Comparison of ENCODE assay signal across 1 cellular context in genomic region chr19:47032171-47032811, GRCh38.
TF ChIP-seq lines count a peak whose summit lies in the region.

No MANE protein-coding gene starts in this region.

TF ChIP-seq in HEK293, 187 proteins besides CTCF, POLR2A, EP300 and RAD21 (continued from another document and continues in another):
- TF ChIP-seq, protein P1, sequence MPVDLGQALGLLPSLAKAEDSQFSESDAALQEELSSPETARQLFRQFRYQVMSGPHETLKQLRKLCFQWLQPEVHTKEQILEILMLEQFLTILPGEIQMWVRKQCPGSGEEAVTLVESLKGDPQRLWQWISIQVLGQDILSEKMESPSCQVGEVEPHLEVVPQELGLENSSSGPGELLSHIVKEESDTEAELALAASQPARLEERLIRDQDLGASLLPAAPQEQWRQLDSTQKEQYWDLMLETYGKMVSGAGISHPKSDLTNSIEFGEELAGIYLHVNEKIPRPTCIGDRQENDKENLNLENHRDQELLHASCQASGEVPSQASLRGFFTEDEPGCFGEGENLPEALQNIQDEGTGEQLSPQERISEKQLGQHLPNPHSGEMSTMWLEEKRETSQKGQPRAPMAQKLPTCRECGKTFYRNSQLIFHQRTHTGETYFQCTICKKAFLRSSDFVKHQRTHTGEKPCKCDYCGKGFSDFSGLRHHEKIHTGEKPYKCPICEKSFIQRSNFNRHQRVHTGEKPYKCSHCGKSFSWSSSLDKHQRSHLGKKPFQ (tag by site-specific recombination; IDR thresholded peaks at IDR 0.05), result no peak
- TF ChIP-seq ZNF610 (tag by site-specific recombination; IDR thresholded peaks at IDR 0.05; ENCODE audit: borderline replicate concordance) (no peak), ZNF843 (tag by site-specific recombination; IDR thresholded peaks at IDR 0.05) (no peak), ZNF266 (tag by site-specific recombination; IDR thresholded peaks at IDR 0.05; ENCODE audit: low read depth) (no peak), ZNF280D (tag by site-specific recombination; IDR thresholded peaks at IDR 0.05) (no peak), GFI1B (tag by site-specific recombination; IDR thresholded peaks at IDR 0.05) (no peak), ZNF174 (tag by site-specific recombination; IDR thresholded peaks at IDR 0.05) (no peak), ZNF654 (tag by site-specific recombination; IDR thresholded peaks at IDR 0.05; ENCODE audit: low read depth) (peak; percentile 26; the same call in 1 of the 2 replicates), ZXDB (tag by site-specific recombination; IDR thresholded peaks at IDR 0.05) (no peak), ZNF24 (tag by site-specific recombination; IDR thresholded peaks at IDR 0.05) (no peak), SCRT2 (tag by site-specific recombination; IDR thresholded peaks at IDR 0.05) (no peak), YY1 (tag by site-specific recombination; IDR thresholded peaks at IDR 0.05) (no peak), ZNF510 (tag by site-specific recombination; IDR thresholded peaks at IDR 0.05; ENCODE audit: insufficient replicate concordance) (no peak), ZNF2 (tag by site-specific recombination; IDR thresholded peaks at IDR 0.05) (no peak), REPIN1 (tag by site-specific recombination; IDR thresholded peaks at IDR 0.05; ENCODE audit: low read depth) (no peak), ZFP41 (tag by site-specific recombination; IDR thresholded peaks at IDR 0.05; ENCODE audit: borderline replicate concordance) (no peak), ZNF530 (tag by site-specific recombination; IDR thresholded peaks at IDR 0.05; ENCODE audit: low read depth) (no peak), HIC1 (tag by site-specific recombination; IDR thresholded peaks at IDR 0.05) (no peak), ZNF707 (tag by site-specific recombination; IDR thresholded peaks at IDR 0.05) (no peak), SP7 (tag by site-specific recombination; IDR thresholded peaks at IDR 0.05) (no peak), ZNF555 (tag by site-specific recombination; conservative IDR thresholded peaks at IDR 0.05) (no peak), ZNF580 (tag by site-specific recombination; IDR thresholded peaks at IDR 0.05) (no peak), ZNF394 (tag by site-specific recombination; IDR thresholded peaks at IDR 0.05; ENCODE audit: borderline replicate concordance) (no peak), ZNF202 (tag by site-specific recombination; IDR thresholded peaks at IDR 0.05; ENCODE audit: borderline replicate concordance) (no peak), REST (tag by site-specific recombination; IDR thresholded peaks at IDR 0.05) (no peak), ZNF747 (tag by site-specific recombination; IDR thresholded peaks at IDR 0.05) (no peak), ZNF791 (tag by site-specific recombination; IDR thresholded peaks at IDR 0.05) (no peak), ZNF501 (tag by site-specific recombination; IDR thresholded peaks at IDR 0.05) (0 out of 2 replicates have a peak, but pooled peaks have one; percentile 38), ZNF292 (tag by site-specific recombination; IDR thresholded peaks at IDR 0.05; ENCODE audit: borderline replicate concordance, low read depth) (no peak), ZSCAN30 (tag by site-specific recombination; IDR thresholded peaks at IDR 0.05) (0 out of 2 replicates have a peak, but pooled peaks have one; percentile 20), ZNF600 (tag by site-specific recombination; IDR thresholded peaks at IDR 0.05) (no peak), ZBTB7A (tag by site-specific recombination; IDR thresholded peaks at IDR 0.05; ENCODE audit: low read depth) (no peak)
- TF ChIP-seq, protein P2, sequence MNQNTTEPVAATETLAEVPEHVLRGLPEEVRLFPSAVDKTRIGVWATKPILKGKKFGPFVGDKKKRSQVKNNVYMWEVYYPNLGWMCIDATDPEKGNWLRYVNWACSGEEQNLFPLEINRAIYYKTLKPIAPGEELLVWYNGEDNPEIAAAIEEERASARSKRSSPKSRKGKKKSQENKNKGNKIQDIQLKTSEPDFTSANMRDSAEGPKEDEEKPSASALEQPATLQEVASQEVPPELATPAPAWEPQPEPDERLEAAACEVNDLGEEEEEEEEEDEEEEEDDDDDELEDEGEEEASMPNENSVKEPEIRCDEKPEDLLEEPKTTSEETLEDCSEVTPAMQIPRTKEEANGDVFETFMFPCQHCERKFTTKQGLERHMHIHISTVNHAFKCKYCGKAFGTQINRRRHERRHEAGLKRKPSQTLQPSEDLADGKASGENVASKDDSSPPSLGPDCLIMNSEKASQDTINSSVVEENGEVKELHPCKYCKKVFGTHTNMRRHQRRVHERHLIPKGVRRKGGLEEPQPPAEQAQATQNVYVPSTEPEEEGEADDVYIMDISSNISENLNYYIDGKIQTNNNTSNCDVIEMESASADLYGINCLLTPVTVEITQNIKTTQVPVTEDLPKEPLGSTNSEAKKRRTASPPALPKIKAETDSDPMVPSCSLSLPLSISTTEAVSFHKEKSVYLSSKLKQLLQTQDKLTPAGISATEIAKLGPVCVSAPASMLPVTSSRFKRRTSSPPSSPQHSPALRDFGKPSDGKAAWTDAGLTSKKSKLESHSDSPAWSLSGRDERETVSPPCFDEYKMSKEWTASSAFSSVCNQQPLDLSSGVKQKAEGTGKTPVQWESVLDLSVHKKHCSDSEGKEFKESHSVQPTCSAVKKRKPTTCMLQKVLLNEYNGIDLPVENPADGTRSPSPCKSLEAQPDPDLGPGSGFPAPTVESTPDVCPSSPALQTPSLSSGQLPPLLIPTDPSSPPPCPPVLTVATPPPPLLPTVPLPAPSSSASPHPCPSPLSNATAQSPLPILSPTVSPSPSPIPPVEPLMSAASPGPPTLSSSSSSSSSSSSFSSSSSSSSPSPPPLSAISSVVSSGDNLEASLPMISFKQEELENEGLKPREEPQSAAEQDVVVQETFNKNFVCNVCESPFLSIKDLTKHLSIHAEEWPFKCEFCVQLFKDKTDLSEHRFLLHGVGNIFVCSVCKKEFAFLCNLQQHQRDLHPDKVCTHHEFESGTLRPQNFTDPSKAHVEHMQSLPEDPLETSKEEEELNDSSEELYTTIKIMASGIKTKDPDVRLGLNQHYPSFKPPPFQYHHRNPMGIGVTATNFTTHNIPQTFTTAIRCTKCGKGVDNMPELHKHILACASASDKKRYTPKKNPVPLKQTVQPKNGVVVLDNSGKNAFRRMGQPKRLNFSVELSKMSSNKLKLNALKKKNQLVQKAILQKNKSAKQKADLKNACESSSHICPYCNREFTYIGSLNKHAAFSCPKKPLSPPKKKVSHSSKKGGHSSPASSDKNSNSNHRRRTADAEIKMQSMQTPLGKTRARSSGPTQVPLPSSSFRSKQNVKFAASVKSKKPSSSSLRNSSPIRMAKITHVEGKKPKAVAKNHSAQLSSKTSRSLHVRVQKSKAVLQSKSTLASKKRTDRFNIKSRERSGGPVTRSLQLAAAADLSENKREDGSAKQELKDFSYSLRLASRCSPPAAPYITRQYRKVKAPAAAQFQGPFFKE (tag by site-specific recombination; IDR thresholded peaks at IDR 0.05; ENCODE audit: borderline replicate concordance), result no peak
- TF ChIP-seq, protein P3, sequence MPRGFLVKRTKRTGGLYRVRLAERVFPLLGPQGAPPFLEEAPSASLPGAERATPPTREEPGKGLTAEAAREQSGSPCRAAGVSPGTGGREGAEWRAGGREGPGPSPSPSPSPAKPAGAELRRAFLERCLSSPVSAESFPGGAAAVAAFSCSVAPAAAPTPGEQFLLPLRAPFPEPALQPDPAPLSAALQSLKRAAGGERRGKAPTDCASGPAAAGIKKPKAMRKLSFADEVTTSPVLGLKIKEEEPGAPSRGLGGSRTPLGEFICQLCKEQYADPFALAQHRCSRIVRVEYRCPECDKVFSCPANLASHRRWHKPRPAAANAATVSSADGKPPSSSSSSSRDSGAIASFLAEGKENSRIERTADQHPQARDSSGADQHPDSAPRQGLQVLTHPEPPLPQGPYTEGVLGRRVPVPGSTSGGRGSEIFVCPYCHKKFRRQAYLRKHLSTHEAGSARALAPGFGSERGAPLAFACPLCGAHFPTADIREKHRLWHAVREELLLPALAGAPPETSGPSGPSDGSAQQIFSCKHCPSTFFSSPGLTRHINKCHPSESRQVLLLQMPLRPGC (tag by site-specific recombination; IDR thresholded peaks at IDR 0.05), result no peak
- TF ChIP-seq, protein P4, sequence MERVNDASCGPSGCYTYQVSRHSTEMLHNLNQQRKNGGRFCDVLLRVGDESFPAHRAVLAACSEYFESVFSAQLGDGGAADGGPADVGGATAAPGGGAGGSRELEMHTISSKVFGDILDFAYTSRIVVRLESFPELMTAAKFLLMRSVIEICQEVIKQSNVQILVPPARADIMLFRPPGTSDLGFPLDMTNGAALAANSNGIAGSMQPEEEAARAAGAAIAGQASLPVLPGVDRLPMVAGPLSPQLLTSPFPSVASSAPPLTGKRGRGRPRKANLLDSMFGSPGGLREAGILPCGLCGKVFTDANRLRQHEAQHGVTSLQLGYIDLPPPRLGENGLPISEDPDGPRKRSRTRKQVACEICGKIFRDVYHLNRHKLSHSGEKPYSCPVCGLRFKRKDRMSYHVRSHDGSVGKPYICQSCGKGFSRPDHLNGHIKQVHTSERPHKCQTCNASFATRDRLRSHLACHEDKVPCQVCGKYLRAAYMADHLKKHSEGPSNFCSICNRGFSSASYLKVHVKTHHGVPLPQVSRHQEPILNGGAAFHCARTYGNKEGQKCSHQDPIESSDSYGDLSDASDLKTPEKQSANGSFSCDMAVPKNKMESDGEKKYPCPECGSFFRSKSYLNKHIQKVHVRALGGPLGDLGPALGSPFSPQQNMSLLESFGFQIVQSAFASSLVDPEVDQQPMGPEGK (tag by site-specific recombination; IDR thresholded peaks at IDR 0.05), result peak; percentile 49
- TF ChIP-seq, protein P5, sequence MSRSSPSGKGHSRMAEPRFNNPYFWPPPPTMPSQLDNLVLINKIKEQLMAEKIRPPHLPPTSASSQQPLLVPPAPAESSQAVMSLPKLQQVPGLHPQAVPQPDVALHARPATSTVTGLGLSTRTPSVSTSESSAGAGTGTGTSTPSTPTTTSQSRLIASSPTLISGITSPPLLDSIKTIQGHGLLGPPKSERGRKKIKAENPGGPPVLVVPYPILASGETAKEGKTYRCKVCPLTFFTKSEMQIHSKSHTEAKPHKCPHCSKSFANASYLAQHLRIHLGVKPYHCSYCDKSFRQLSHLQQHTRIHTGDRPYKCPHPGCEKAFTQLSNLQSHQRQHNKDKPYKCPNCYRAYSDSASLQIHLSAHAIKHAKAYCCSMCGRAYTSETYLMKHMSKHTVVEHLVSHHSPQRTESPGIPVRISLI (tag by site-specific recombination; IDR thresholded peaks at IDR 0.05), result no peak
